10 cellular contexts compared by ENCODE assay signal in genomic region chr9:127974002-127974768, GRCh38. TPM values are rescaled to one million over a fixed set of nuclear protein-coding genes. Genes with fewer than 3 reads are reported as not detected.
DNase-seq lines count a peak whose midpoint lies in the region; ATAC-seq lines count a peak whose summit lies in the region.
"Had no signal": no experiment of that assay in that cellular context is flagged by ENCODE, and none has a peak within 500 bp of the region (broad histone marks: within the 10 kb centered on the region; RNA-seq: fewer than 3 reads in every experiment).

No MANE protein-coding gene starts in this region.

- peaks cover 21% of the 10 kb centered on the region for H3K4me1 ChIP-seq in iPS-15b (ENCODE audit: control insufficient read depth, insufficient read depth, low read length)

- peak overlapping the region; percentile 99 for H3K27ac ChIP-seq in substantia nigra (ENCODE audit: low read depth, low read length, poor library complexity, severe bottlenecking)
- H3K27ac ChIP-seq: SK-N-MC had no signal

- POLR2A ChIA-PET in activated CD8-positive, alpha-beta T cell treated with anti-CD3 and anti-CD28 coated beads, Interleukin-2, amount 10 ng/mL, durations not matched to agents 7 days and 5 days (lab: Charles Lee): interaction anchor here (0.9 to 12.5 kb wide), 5 partner anchors 13 to 94 kb away, joined by 3 to 183 read pairs (median 3); partner anchors contain the start of gene SLC25A25

- no peak for ATAC-seq in activated CD8-positive, alpha-beta T cell treated with anti-CD3 and anti-CD28 coated beads, Interleukin-2, amount 10 ng/mL, durations not matched to agents 7 days and 5 days
- no peak for ATAC-seq in left colon
- no peak for ATAC-seq in GM18907 (IDR thresholded peaks at IDR 0.05; ENCODE audit: unreplicated experiment)

- intact Hi-C loops in activated CD4-positive, alpha-beta T cell treated with anti-CD3 and anti-CD28 coated beads, Interleukin-2, amount 10 ng/mL, durations not matched to agents 24 days and 14 days (cut with micrococcal nuclease): no loop called here
- intact Hi-C loops in left colon (cut with DNase I, micrococcal nuclease): no loop called here

- no peaks in the 10 kb centered on the region for H3K27me3 ChIP-seq in iPS-15b (ENCODE audit: control insufficient read depth, insufficient read depth, low read length)

- peaks cover 30% of the 10 kb centered on the region for H3K36me3 Mint-ChIP-seq in activated CD4-positive, alpha-beta T cell treated with anti-CD3 and anti-CD28 coated beads, Interleukin-2, amount 10 ng/mL, durations not matched to agents 24 days and 14 days (ENCODE audit: low read depth)
- H3K36me3 Mint-ChIP-seq in activated CD8-positive, alpha-beta T cell treated with anti-CD3 and anti-CD28 coated beads, Interleukin-2, amount 10 ng/mL, durations not matched to agents 7 days and 5 days (ENCODE audit: low read depth): peaks cover 85% of the 10 kb centered on the region

- peaks cover 3% of the 10 kb centered on the region for H3K36me3 ChIP-seq in iPS-15b (ENCODE audit: control insufficient read depth, insufficient read depth, low read length)

- no peak overlapping the region for H3K4me3 ChIP-seq in iPS-15b (ENCODE audit: low read depth, low read length)
- H3K4me3 ChIP-seq: SK-N-MC had no signal

- peaks cover 91% of the 10 kb centered on the region for H3K4me1 Mint-ChIP-seq in activated CD4-positive, alpha-beta T cell treated with anti-CD3 and anti-CD28 coated beads, Interleukin-2, amount 10 ng/mL, durations not matched to agents 24 days and 14 days
- peaks cover 80% of the 10 kb centered on the region for H3K4me1 Mint-ChIP-seq in activated CD8-positive, alpha-beta T cell treated with anti-CD3 and anti-CD28 coated beads, Interleukin-2, amount 10 ng/mL, durations not matched to agents 7 days and 5 days (ENCODE audit: low read depth)

- H3K9ac ChIP-seq in iPS-15b (ENCODE audit: low read depth, low read length): peak overlapping the region; percentile 16

- peak overlapping the region; percentile 96 for H3K27ac Mint-ChIP-seq in activated CD4-positive, alpha-beta T cell treated with anti-CD3 and anti-CD28 coated beads, Interleukin-2, amount 10 ng/mL, durations not matched to agents 24 days and 14 days
- H3K27ac Mint-ChIP-seq in activated CD8-positive, alpha-beta T cell treated with anti-CD3 and anti-CD28 coated beads, Interleukin-2, amount 10 ng/mL, durations not matched to agents 7 days and 5 days: peak overlapping the region; percentile 99

- no peaks in the 10 kb centered on the region for H3K27me3 Mint-ChIP-seq in activated CD4-positive, alpha-beta T cell treated with anti-CD3 and anti-CD28 coated beads, Interleukin-2, amount 10 ng/mL, durations not matched to agents 24 days and 14 days
- H3K27me3 Mint-ChIP-seq in activated CD8-positive, alpha-beta T cell treated with anti-CD3 and anti-CD28 coated beads, Interleukin-2, amount 10 ng/mL, durations not matched to agents 7 days and 5 days (ENCODE audit: low read depth): no peaks in the 10 kb centered on the region

- DNase-seq in activated CD4-positive, alpha-beta T cell treated with anti-CD3 and anti-CD28 coated beads, Interleukin-2, amount 10 ng/mL, durations not matched to agents 24 days and 14 days: no peak
- DNase-seq in activated CD4-positive, alpha-beta T cell treated with anti-CD3 and anti-CD28 coated beads, Interleukin-2, amount 50 U/mL, for 48 hours: no peak
- DNase-seq in activated CD8-positive, alpha-beta T cell treated with anti-CD3 and anti-CD28 coated beads, Interleukin-2, amount 10 ng/mL, durations not matched to agents 7 days and 5 days: no peak
- peak in 1 of 49 donors; percentile 86 for DNase-seq in substantia nigra (lab: John Stamatoyannopoulos, UW)
- DNase-seq in left colon: no peak
- no peak for DNase-seq in A172 (ENCODE audit: low spot score)
- DNase-seq: dermis blood vessel endothelial cell had no signal

- no peaks in the 10 kb centered on the region for H3K9me3 ChIP-seq in iPS-15b (ENCODE audit: control insufficient read depth, insufficient read depth, low read length)

- no peaks in the 10 kb centered on the region for H3K9me3 Mint-ChIP-seq in activated CD4-positive, alpha-beta T cell treated with anti-CD3 and anti-CD28 coated beads, Interleukin-2, amount 10 ng/mL, durations not matched to agents 24 days and 14 days
- no peaks in the 10 kb centered on the region for H3K9me3 Mint-ChIP-seq in activated CD8-positive, alpha-beta T cell treated with anti-CD3 and anti-CD28 coated beads, Interleukin-2, amount 10 ng/mL, durations not matched to agents 7 days and 5 days (ENCODE audit: insufficient read depth)

- H3K4me3 Mint-ChIP-seq in activated CD4-positive, alpha-beta T cell treated with anti-CD3 and anti-CD28 coated beads, Interleukin-2, amount 10 ng/mL, durations not matched to agents 24 days and 14 days: peak overlapping the region; percentile 96
- peak overlapping the region; percentile 97 for H3K4me3 Mint-ChIP-seq in activated CD8-positive, alpha-beta T cell treated with anti-CD3 and anti-CD28 coated beads, Interleukin-2, amount 10 ng/mL, durations not matched to agents 7 days and 5 days

- CTCF ChIA-PET in activated CD8-positive, alpha-beta T cell treated with anti-CD3 and anti-CD28 coated beads, Interleukin-2, amount 10 ng/mL, durations not matched to agents 7 days and 5 days (lab: Charles Lee): interaction anchor here (2.2 to 16.3 kb wide), 4 partner anchors 20 to 61 kb away, joined by 8 to 158 read pairs (median 63); no protein-coding TSS in a partner anchor

RNA-seq across cellular contexts. Expression of gene EEIG1, which starts 6.6 kb away (rescaled TPM):
- total RNA-seq in activated CD4-positive, alpha-beta T cell treated with anti-CD3 and anti-CD28 coated beads, Interleukin-2, amount 10 ng/mL, durations not matched to agents 24 days and 14 days: 56.1 and 64.4 TPM in 2 replicates
- 100 to 1,000 TPM; 227 to 232 TPM for total RNA-seq in activated CD8-positive, alpha-beta T cell treated with anti-CD3 and anti-CD28 coated beads, Interleukin-2, amount 10 ng/mL, durations not matched to agents 7 days and 5 days
- 100 to 1,000 TPM; 157 to 175 TPM for total RNA-seq in left colon
- total RNA-seq in A172 (2014; rRNA removed; shearing (Covaris generic)): 21.4 and 23.6 TPM in 2 replicates

RNA-seq across cellular contexts. Expression of gene DPM2, which starts 36.5 kb away (rescaled TPM):
- 62.7 and 65.1 TPM in 2 replicates for total RNA-seq in activated CD4-positive, alpha-beta T cell treated with anti-CD3 and anti-CD28 coated beads, Interleukin-2, amount 10 ng/mL, durations not matched to agents 24 days and 14 days
- total RNA-seq in activated CD8-positive, alpha-beta T cell treated with anti-CD3 and anti-CD28 coated beads, Interleukin-2, amount 10 ng/mL, durations not matched to agents 7 days and 5 days: 10 to 100 TPM; 47.9 to 53.8 TPM
- 10 to 100 TPM; 25.1 to 28.6 TPM for total RNA-seq in left colon
- 49.7 and 50.5 TPM in 2 replicates for total RNA-seq in A172 (2014; rRNA removed; shearing (Covaris generic))

RNA-seq across cellular contexts. Expression of gene PIP5KL1, which starts 43.6 kb away (rescaled TPM):
- total RNA-seq in activated CD4-positive, alpha-beta T cell treated with anti-CD3 and anti-CD28 coated beads, Interleukin-2, amount 10 ng/mL, durations not matched to agents 24 days and 14 days: 0.89 and 0.90 TPM in 2 replicates
- total RNA-seq in activated CD8-positive, alpha-beta T cell treated with anti-CD3 and anti-CD28 coated beads, Interleukin-2, amount 10 ng/mL, durations not matched to agents 7 days and 5 days: 1 to 10 TPM; 2.6 to 2.7 TPM
- total RNA-seq in left colon: 1 to 10 TPM; 1.3 to 1.9 TPM
- 1.6 and 3.4 TPM in 2 replicates for total RNA-seq in A172 (2014; rRNA removed; shearing (Covaris generic))

RNA-seq across cellular contexts. Expression of gene ST6GALNAC4, which starts 57.3 kb away (rescaled TPM):
- 28.0 and 28.3 TPM in 2 replicates for total RNA-seq in activated CD4-positive, alpha-beta T cell treated with anti-CD3 and anti-CD28 coated beads, Interleukin-2, amount 10 ng/mL, durations not matched to agents 24 days and 14 days
- 10 to 100 TPM; 37.0 to 39.7 TPM for total RNA-seq in activated CD8-positive, alpha-beta T cell treated with anti-CD3 and anti-CD28 coated beads, Interleukin-2, amount 10 ng/mL, durations not matched to agents 7 days and 5 days
- total RNA-seq in left colon: 10 to 100 TPM; 37.5 to 46.9 TPM
- total RNA-seq in A172 (2014; rRNA removed; shearing (Covaris generic)): 32.7 and 38.3 TPM in 2 replicates
